In genomic region chr3:56023546-56023945, GRCh38 we compare ENCODE assay signal across 24 cellular contexts.
"Had no signal": no experiment of that assay in that cellular context is flagged by ENCODE, and none has a peak within 500 bp of the region (broad histone marks: within the 10 kb centered on the region; RNA-seq: fewer than 3 reads in every experiment).

No MANE protein-coding gene starts in this region.

- H3K9me3 ChIP-seq: colonic mucosa, esophagus muscularis mucosa, esophagus squamous epithelium, gastrocnemius medialis, gastroesophageal sphincter, heart left ventricle, heart right ventricle had no signal

- DNase-seq: colonic mucosa; cortex of kidney; dermis blood vessel endothelial cell; dorsolateral prefrontal cortex; effector CD4-positive, alpha-beta T cell; effector CD8-positive, alpha-beta T cell; effector memory CD4-positive, alpha-beta T cell; effector memory CD8-positive, alpha-beta T cell; endodermal cell; erythroblast; esophagus squamous epithelium; foreskin fibroblast; foreskin keratinocyte; foreskin melanocyte; gastrocnemius medialis; glutamatergic neuron; head of caudate nucleus; heart left ventricle; heart right ventricle had no signal

- H3K36me3 ChIP-seq: colonic mucosa, esophagus muscularis mucosa, esophagus squamous epithelium, gastrocnemius medialis, gastroesophageal sphincter, heart left ventricle, heart right ventricle had no signal

- H3K27ac ChIP-seq: colonic mucosa, coronary artery, dorsolateral prefrontal cortex, epithelial cell of prostate, esophagus muscularis mucosa, esophagus squamous epithelium, foreskin keratinocyte, gastrocnemius medialis, gastroesophageal sphincter, heart left ventricle, heart right ventricle, hepatocyte had no signal

- H3K27me3 ChIP-seq: colonic mucosa, dorsolateral prefrontal cortex, esophagus muscularis mucosa, esophagus squamous epithelium, gastrocnemius medialis, gastroesophageal sphincter, hepatocyte had no signal

- H3K4me3 ChIP-seq: colonic mucosa, coronary artery, dorsolateral prefrontal cortex, esophagus muscularis mucosa, esophagus squamous epithelium, gastrocnemius medialis, gastroesophageal sphincter, heart left ventricle, heart right ventricle, hepatocyte had no signal

- H3K4me1 ChIP-seq: colonic mucosa, esophagus muscularis mucosa, esophagus squamous epithelium, foreskin keratinocyte, gastrocnemius medialis, gastroesophageal sphincter had no signal
